Comparison of ENCODE assay signal across 8 cellular contexts in genomic region chr2:241701405-241702154, GRCh38. TPM values are rescaled to one million over a fixed set of nuclear protein-coding genes. Genes with fewer than 3 reads are reported as not detected.
DNase-seq lines count a peak whose midpoint lies in the region; ATAC-seq and TF ChIP-seq lines count a peak whose summit lies in the region.

Gene ING5 (plus strand): TSS chr2:241702039. CDS start chr2:241702066, 27 bp downstream.

- H3K9ac ChIP-seq in muscle layer of colon (ENCODE audit: low read length): peak within 1 kb of the TSS; percentile 29

- H3K27me3 ChIP-seq in Panc1 (ENCODE audit: control insufficient read depth, insufficient read depth, low read length): no peaks in the 10 kb centered on the region
- no peaks in the 10 kb centered on the region for H3K27me3 ChIP-seq in esophagus (ENCODE audit: control insufficient read depth in 1 of 2, insufficient read depth in 2 of 2, low read length in 2 of 2)
- no peaks in the 10 kb centered on the region for H3K27me3 ChIP-seq in muscle layer of colon (ENCODE audit: control insufficient read depth in 1 of 2, insufficient read depth in 2 of 2, low read length in 2 of 2)

- peaks cover under 1% of the 10 kb centered on the region for H3K9me3 Mint-ChIP-seq in activated T-cell treated with anti-CD3 and anti-CD28 coated beads, Interleukin-2, amount 50 U/mL, for 24 hours

- H3K27me3 Mint-ChIP-seq in activated T-cell treated with anti-CD3 and anti-CD28 coated beads, Interleukin-2, amount 50 U/mL, for 24 hours: no peaks in the 10 kb centered on the region

- WGBS in esophagus, 2 donors: 1% methylated on average over 68 to 96 of the region's 96 CpGs

- H3K4me1 Mint-ChIP-seq in activated T-cell treated with anti-CD3 and anti-CD28 coated beads, Interleukin-2, amount 50 U/mL, for 24 hours (ENCODE audit: low read depth): peaks cover 34% of the 10 kb centered on the region

- POLR2A ChIA-PET in Panc1 (lab: Charles Lee): interaction anchor here (0.6 to 1.2 kb wide), 6 partner anchors 13 to 553 kb away, joined by 3 to 17 read pairs (median 4); partner anchors contain the start of genes D2HGDH and DTYMK

- H3K36me3 ChIP-seq in Panc1 (ENCODE audit: control insufficient read depth, insufficient read depth, low read length) (no peaks in the 10 kb centered on the region; the same call in 1 of the 2 replicates), esophagus (ENCODE audit: control insufficient read depth in 2 of 2, insufficient read depth in 2 of 2, low read length in 1 of 2) (peaks cover 4 to 6% of the 10 kb centered on the region in 2 donors), muscle layer of colon (ENCODE audit: insufficient read depth, low read length) (peaks cover 7% of the 10 kb centered on the region)

- no TSS peak for BruUV-seq in Panc1 (replicated peaks; lab: Mats Ljungman, UMichigan)

- peaks cover 45% of the 10 kb centered on the region for H3K36me3 Mint-ChIP-seq in activated T-cell treated with anti-CD3 and anti-CD28 coated beads, Interleukin-2, amount 50 U/mL, for 24 hours (ENCODE audit: low read depth)

- CTCF ChIA-PET in Panc1 (lab: Charles Lee): no interaction called here

- peak within 1 kb of the TSS; percentile 66 for H3K4me3 ChIP-seq in Jurkat, Clone E6-1 (ENCODE audit: low read length)
- H3K4me3 ChIP-seq in Panc1 (ENCODE audit: low read depth in 2 of 2, low read length in 2 of 2): peak within 1 kb of the TSS; percentile 71 to 77
- peak within 1 kb of the TSS; percentile 58 to 93 for H3K4me3 ChIP-seq in esophagus (ENCODE audit: low read depth in 1 of 2, low read length in 2 of 2)
- H3K4me3 ChIP-seq in muscle layer of colon (ENCODE audit: low read depth in 1 of 2, low read length in 2 of 2): peak within 1 kb of the TSS; percentile 64 to 89

- intact Hi-C loops in Panc1 (cut with micrococcal nuclease; ENCODE audit: unreplicated experiment): no loop called here

- ATAC-seq in GM21717 (IDR thresholded peaks at IDR 0.05; ENCODE audit: unreplicated experiment) (peak; percentile 55), Panc1 (peak; percentile 86)

- no peaks in the 10 kb centered on the region for H3K9me3 ChIP-seq in Panc1 (ENCODE audit: control insufficient read depth, insufficient read depth, low read depth, low read length)
- H3K9me3 ChIP-seq in esophagus (ENCODE audit: control insufficient read depth in 2 of 2, insufficient read depth in 1 of 2, low read depth in 1 of 2, low read length in 1 of 2): no peaks in the 10 kb centered on the region
- H3K9me3 ChIP-seq in muscle layer of colon (ENCODE audit: low read length): no peaks in the 10 kb centered on the region

- DNase-seq in DMS153 treated with DMSO at 0.1 percent for 48 hours (lab: John Stamatoyannopoulos, UW; ENCODE audit: unreplicated experiment): peak; percentile 84
- peak; percentile 81 for DNase-seq in Jurkat, Clone E6-1 (ENCODE audit: low read depth, low spot score)
- DNase-seq in Panc1 (ENCODE audit: low read depth, low spot score): no peak
- DNase-seq in activated T-cell treated with anti-CD3 and anti-CD28 coated beads, Interleukin-2, amount 50 U/mL, for 24 hours: peak; percentile 98
- DNase-seq in stimulated activated CD8-positive, alpha-beta memory T cell treated with anti-CD3 and anti-CD28 coated beads, Interleukin-7, amount 100 ng/mL, for 1 hour (ENCODE audit: low read depth in 2 of 2): peak; percentile 88 to 94

- peak within 1 kb of the TSS; percentile 89 for H3K4me3 Mint-ChIP-seq in activated T-cell treated with anti-CD3 and anti-CD28 coated beads, Interleukin-2, amount 50 U/mL, for 24 hours

- TF ChIP-seq CTCF in Panc1 (IDR thresholded peaks at IDR 0.05): no peak

- H3K27ac ChIP-seq in Panc1 (ENCODE audit: low read length) (peak within 1 kb of the TSS; percentile 76), esophagus (ENCODE audit: low read depth in 2 of 2, low read length in 1 of 2) (peak within 1 kb of the TSS; percentile 94 to 99), muscle layer of colon (ENCODE audit: low read depth, low read length) (peak within 1 kb of the TSS; percentile 68)

- H3K4me1 ChIP-seq in Panc1 (ENCODE audit: control insufficient read depth, insufficient read depth, low read length) (peaks cover 10% of the 10 kb centered on the region), esophagus (ENCODE audit: control insufficient read depth in 2 of 2, insufficient read depth in 2 of 2, low read length in 1 of 2) (peaks cover 0 to 5% of the 10 kb centered on the region in 2 donors), muscle layer of colon (ENCODE audit: insufficient read depth, low read length) (peaks cover 8% of the 10 kb centered on the region)

- in situ Hi-C loops in Panc1 (cut with HindIII; ENCODE audit: low pct_unique_long_range_greater_than_20kb, low sequenced_read_pairs): no loop called here

- H3K27ac Mint-ChIP-seq in activated T-cell treated with anti-CD3 and anti-CD28 coated beads, Interleukin-2, amount 50 U/mL, for 24 hours: peak within 1 kb of the TSS; percentile 94

RNA-seq across cellular contexts. Expression of gene ING5, which starts in this region (rescaled TPM):
- 24.8 TPM for polyA plus RNA-seq in Jurkat, Clone E6-1 (2012; ENCODE audit: insufficient read depth, insufficient read length)
- 39.8 TPM for total RNA-seq in Panc1 (2021; ENCODE audit: unreplicated experiment)
- 22.8 TPM for polyA plus RNA-seq in Panc1 (2012; ENCODE audit: insufficient read length)
- 10 to 100 TPM; 15.6 to 36.2 TPM for polyA plus RNA-seq in esophagus
